In the genomic region with DNA sequence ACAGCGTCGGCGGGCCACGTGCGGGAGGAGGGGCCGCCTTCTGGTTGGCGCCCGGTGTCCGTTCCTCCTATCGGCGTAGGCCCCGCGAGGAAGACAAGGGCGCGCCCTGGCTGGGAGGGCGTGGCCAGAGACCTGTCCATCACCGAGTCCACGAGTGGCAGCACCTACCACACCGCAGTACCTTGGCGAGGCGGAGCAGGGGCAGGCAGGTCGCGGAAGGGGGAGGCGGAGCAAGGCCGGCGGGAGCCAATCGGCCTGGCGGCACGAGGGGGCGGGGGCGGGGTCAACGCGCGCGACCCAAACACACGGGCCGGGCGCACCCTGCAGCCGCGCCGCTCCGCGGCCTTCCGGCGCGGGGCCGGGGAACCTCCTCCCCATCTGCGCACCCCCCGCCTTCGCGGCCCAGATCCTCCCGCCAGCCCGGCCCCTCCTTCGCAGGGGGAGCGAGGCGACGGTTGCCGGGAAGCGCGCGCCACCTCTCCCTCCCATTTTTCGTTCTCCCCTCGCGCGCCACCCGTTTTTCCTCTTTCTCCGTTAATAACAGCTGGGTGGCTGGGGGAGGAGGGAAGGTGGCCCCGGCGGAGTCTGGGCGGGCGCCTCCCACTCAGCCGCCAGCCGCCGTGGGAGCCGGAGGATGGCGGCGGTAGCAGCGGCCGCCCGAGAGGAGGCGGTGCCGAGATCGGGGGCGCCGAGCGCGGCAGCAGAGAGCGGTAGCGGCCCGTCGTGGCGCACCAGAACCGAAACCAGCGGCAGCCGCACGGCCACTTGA, we compare ENCODE assay signal across 8 cellular contexts. TPM values are rescaled to one million over a fixed set of nuclear protein-coding genes. Genes with fewer than 3 reads are reported as not detected.
DNase-seq lines count a peak whose midpoint lies in the region; ATAC-seq and TF ChIP-seq lines count a peak whose summit lies in the region.

TSS of gene ZNRF2 (plus strand) at position 300 of the 769 bp plus-strand sequence. CDS start 761 bp downstream, outside the sequence.

- peak within 1 kb of the TSS in 1 of 2 experiments; percentile 54 for H2BK12ac ChIP-seq in mesenchymal stem cell (ENCODE audit: low read length in 2 of 2)

- DNase-seq in COLO829 (ENCODE audit: low spot score) = peak; percentile 98
- DNase-seq in GM20000 (ENCODE audit: low spot score) = peak; percentile 96
- DNase-seq in HT-29 (ENCODE audit: low spot score) = peak; percentile 99
- peak; percentile 97 for DNase-seq in NK-92 treated with Interleukin-12 subunit alpha and Interleukin-12 subunit beta, amount 100 ng/mL, for 24 hours (lab: John Stamatoyannopoulos, UW)
- peak; percentile 94 to 99 for DNase-seq in activated CD8-positive, alpha-beta memory T cell treated with anti-CD3 and anti-CD28 coated beads for 4 hours (ENCODE audit: low read depth in 2 of 2)
- DNase-seq in effector memory CD8-positive, alpha-beta T cell = peak; percentile 96 to 98 (median 98)
- DNase-seq in mesenchymal stem cell = peak; percentile 95
- peak; percentile 98 for DNase-seq in stimulated activated CD8-positive, alpha-beta memory T cell treated with anti-CD3 and anti-CD28 coated beads, Interleukin-12 subunit alpha, Interleukin-12 subunit beta, amount 100 ng/mL, for 4 hours (ENCODE audit: low read depth)

- H3K27ac Mint-ChIP-seq in effector memory CD8-positive, alpha-beta T cell = peak within 1 kb of the TSS; percentile 88 to 89

- H2BK120ac ChIP-seq in mesenchymal stem cell (ENCODE audit: low read depth, low read length) = no peak within 1 kb of the TSS

- no peak within 1 kb of the TSS for H4K91ac ChIP-seq in mesenchymal stem cell (ENCODE audit: low read length)

- no peak within 1 kb of the TSS for H2AK5ac ChIP-seq in mesenchymal stem cell (ENCODE audit: low read length, severe bottlenecking)

- peak within 1 kb of the TSS; percentile 96 for H2AFZ ChIP-seq in mesenchymal stem cell (ENCODE audit: low read depth, low read length)

- H3K4me3 ChIP-seq in mesenchymal stem cell (ENCODE audit: insufficient read depth in 1 of 2, low read depth in 1 of 2, low read length in 2 of 2) = peak within 1 kb of the TSS; percentile 84 to 91

- no peaks in the 10 kb centered on the region for H3K79me1 ChIP-seq in mesenchymal stem cell (replicated peaks; ENCODE audit: low read length, poor library complexity, severe bottlenecking)

- H3K27ac ChIP-seq in mesenchymal stem cell (ENCODE audit: low read length, poor library complexity, severe bottlenecking) = peak within 1 kb of the TSS; percentile 60

- peak within 1 kb of the TSS; percentile 75 to 97 for H3K18ac ChIP-seq in mesenchymal stem cell (ENCODE audit: low read depth in 1 of 2, low read length in 2 of 2)

- no peaks in the 10 kb centered on the region for H3K36me3 ChIP-seq in mesenchymal stem cell (ENCODE audit: control insufficient read depth in 1 of 2, insufficient read depth in 2 of 2, low read depth in 1 of 2, low read length in 2 of 2)

- peak within 1 kb of the TSS; percentile 57 for H2BK5ac ChIP-seq in mesenchymal stem cell (ENCODE audit: low read depth, low read length, poor library complexity, severe bottlenecking)

- no peak within 1 kb of the TSS for H3K23ac ChIP-seq in mesenchymal stem cell (ENCODE audit: low read length in 2 of 2)

- H4K8ac ChIP-seq in mesenchymal stem cell (ENCODE audit: low read length) = peak within 1 kb of the TSS; percentile 93

- peak within 1 kb of the TSS in 1 of 2 experiments; percentile 69 for H3K4ac ChIP-seq in mesenchymal stem cell (ENCODE audit: low read depth in 1 of 2, low read length in 2 of 2)

- peak within 1 kb of the TSS; percentile 78 to 83 for H3K4me3 Mint-ChIP-seq in effector memory CD8-positive, alpha-beta T cell

- H3K36me3 Mint-ChIP-seq in effector memory CD8-positive, alpha-beta T cell (ENCODE audit: insufficient read depth) = peaks cover 33% of the 10 kb centered on the region

- peak within 1 kb of the TSS; percentile 7 for H2BK15ac ChIP-seq in mesenchymal stem cell (ENCODE audit: low read depth, poor library complexity, severe bottlenecking)

- peak within 1 kb of the TSS; percentile 87 for H3K9ac ChIP-seq in mesenchymal stem cell (ENCODE audit: low read length)

- peak; percentile 80 for ATAC-seq in effector memory CD8-positive, alpha-beta T cell (replicated peaks)

- no peaks in the 10 kb centered on the region for H3K27me3 Mint-ChIP-seq in effector memory CD8-positive, alpha-beta T cell

- no peaks in the 10 kb centered on the region for H3K9me3 ChIP-seq in mesenchymal stem cell (ENCODE audit: control insufficient read depth, low read length)

- H3K4me1 ChIP-seq in mesenchymal stem cell (ENCODE audit: control insufficient read depth, insufficient read depth, low read depth, low read length) = no peaks in the 10 kb centered on the region

- peak within 1 kb of the TSS in 1 of 2 experiments; percentile 60 for H3K14ac ChIP-seq in mesenchymal stem cell (ENCODE audit: low read length in 2 of 2)

- WGBS in mesenchymal stem cell = 1% methylated on average over 23 of the region's 96 CpGs

- H3K4me2 ChIP-seq in mesenchymal stem cell (ENCODE audit: low read length, poor library complexity, severe bottlenecking) = peak within 1 kb of the TSS; percentile 85

- H3K4me1 Mint-ChIP-seq in effector memory CD8-positive, alpha-beta T cell (ENCODE audit: low read depth in 2 of 2) = peaks cover 36 to 52% of the 10 kb centered on the region in 2 donors

- peaks cover 0 to 2% of the 10 kb centered on the region in 2 donors for H3K9me3 Mint-ChIP-seq in effector memory CD8-positive, alpha-beta T cell

- no peaks in the 10 kb centered on the region for H3K27me3 ChIP-seq in mesenchymal stem cell (ENCODE audit: control insufficient read depth in 1 of 2, insufficient read depth in 1 of 2, low read length in 2 of 2)

- TF ChIP-seq CTCF in GM20000 (IDR thresholded peaks at IDR 0.05; ENCODE audit: extremely low read depth, missing control alignments) = peak; percentile 44

RNA-seq across cellular contexts. Expression of gene ZNRF2, which starts in this region (rescaled TPM):
- 37.5 and 38.5 TPM in 2 replicates for total RNA-seq in HT-29 (2014; rRNA removed; shearing (Covaris generic))
- 1.4 TPM for polyA plus RNA-seq in mesenchymal stem cell (2013, experiment 1 of 2)
- 1.2 TPM for polyA plus RNA-seq in mesenchymal stem cell (2013, experiment 2 of 2)

Comparison
In these comparisons a context has a peak if more than half of its experiments do, and no peak if none do; other contexts are left out.
1. Peak in every context shown above with its lines: DNase-seq, ATAC-seq, H3K4me3 ChIP-seq and H3K27ac ChIP-seq.